ENCODE assay signal across 8 cellular contexts in genomic region chr21:43658769-43659135, GRCh38. TPM values are rescaled to one million over a fixed set of nuclear protein-coding genes. Genes with fewer than 3 reads are reported as not detected.
DNase-seq lines count a peak whose midpoint lies in the region; ATAC-seq, FAIRE-seq and TF ChIP-seq lines count a peak whose summit lies in the region.

No MANE protein-coding gene starts in this region.

- no peak for TF ChIP-seq RAD21 in H1 (IDR thresholded peaks at IDR 0.05 in 1 of 2, conservative IDR thresholded peaks at IDR 0.05 in 1 of 2; ENCODE audit: low read depth in 2 of 2, low read length in 2 of 2)

- no peak overlapping the region for H3K14ac ChIP-seq in H1 (ENCODE audit: insufficient read length)

- H4K20me1 ChIP-seq in OCI-LY1 (ENCODE audit: insufficient read depth, low read length) (no peaks in the 10 kb centered on the region), H1 (replicated peaks in 1 of 2; ENCODE audit: control insufficient read depth in 1 of 2, insufficient read depth in 2 of 2, low read length in 2 of 2) (peaks cover 0 to 8% of the 10 kb centered on the region in 2 experiments)

- TF ChIP-seq POLR2A in H1 (IDR thresholded peaks at IDR 0.05; ENCODE audit: control extremely low read depth in 1 of 2, low read depth in 2 of 2, low read length in 2 of 2) (no peak), erythroblast (IDR thresholded peaks at IDR 0.05; ENCODE audit: low read length) (no peak)

- no peaks in the 10 kb centered on the region for H3F3A ChIP-seq in OCI-LY1 (ENCODE audit: insufficient read depth, low read length)

- no peak overlapping the region for H2BK20ac ChIP-seq in H1 (ENCODE audit: low read length)

- H3K56ac ChIP-seq in H1 (replicated peaks; ENCODE audit: insufficient read length, low read depth, low read length) = no peak overlapping the region

- no peaks in the 10 kb centered on the region for H3K23me2 ChIP-seq in H1 (ENCODE audit: low read depth, low read length)

- H3K18ac ChIP-seq in H1 (ENCODE audit: extremely low read depth, low read length) = no peak overlapping the region

- peak overlapping the region; percentile 84 for H3K4me3 ChIP-seq in OCI-LY1 (ENCODE audit: low read depth, low read length, poor library complexity, severe bottlenecking)
- H3K4me3 ChIP-seq in H1 (ENCODE audit: extremely low read depth in 1 of 4, insufficient read depth in 2 of 4, low read depth in 3 of 4, low read length in 4 of 4) = peak overlapping the region in 1 of 4 experiments; percentile 98; a peak in 2 of 8 replicates

- no peak overlapping the region for H2BK5ac ChIP-seq in H1 (ENCODE audit: low read depth, low read length)

- H3K36me3 ChIP-seq in OCI-LY1 (ENCODE audit: insufficient read depth, low read length) = peaks cover 28% of the 10 kb centered on the region
- peaks cover 3 to 14% (median 9%) of the 10 kb centered on the region in 4 experiments; a peak in 6 of 8 replicates for H3K36me3 ChIP-seq in H1 (ENCODE audit: control insufficient read depth in 2 of 4, insufficient read depth in 4 of 4, low read length in 3 of 4)

- CTCF ChIA-PET in CD4-positive, alpha-beta T cell (lab: Charles Lee) = no interaction called here
- CTCF ChIA-PET in H1 (lab: Charles Lee; ENCODE audit: partially characterized antibody) = no interaction called here

- peaks cover 40% of the 10 kb centered on the region for H3K4me1 Mint-ChIP-seq in CD4-positive, alpha-beta T cell (ENCODE audit: low read depth)
- H3K4me1 Mint-ChIP-seq in neural crest cell = peaks cover 23% of the 10 kb centered on the region

- peaks cover 37% of the 10 kb centered on the region for H3K79me2 ChIP-seq in OCI-LY1 (ENCODE audit: insufficient read depth, low read length)
- peaks cover 19 to 40% of the 10 kb centered on the region in 2 experiments for H3K79me2 ChIP-seq in H1 (ENCODE audit: control insufficient read depth in 1 of 2, insufficient read depth in 2 of 2, low read length in 2 of 2)

- peaks cover 34% of the 10 kb centered on the region for H3K36me3 Mint-ChIP-seq in CD4-positive, alpha-beta T cell (ENCODE audit: low read depth)
- H3K36me3 Mint-ChIP-seq in neural crest cell (ENCODE audit: low read depth) = peaks cover 2% of the 10 kb centered on the region

- no peak overlapping the region for H3K4ac ChIP-seq in H1 (replicated peaks; ENCODE audit: insufficient read length, low read depth, low read length)

- H3K9ac ChIP-seq in OCI-LY1 (ENCODE audit: low read length) (peak overlapping the region; percentile 98; the same call in 1 of the 2 replicates), H1 (replicated peaks in 1 of 4; ENCODE audit: extremely low read depth in 1 of 4, low read depth in 3 of 4, low read length in 3 of 4) (no peak overlapping the region; a peak in 1 of 7 replicates)

- H2AK5ac ChIP-seq in H1 (ENCODE audit: low read depth, low read length) = no peak overlapping the region; the same call in 1 of the 2 replicates

- no peaks in the 10 kb centered on the region for H3K9me2 ChIP-seq in OCI-LY1 (ENCODE audit: low read depth, low read length)

- H3K9me3 Mint-ChIP-seq in CD4-positive, alpha-beta T cell = no peaks in the 10 kb centered on the region
- H3K9me3 Mint-ChIP-seq in neural crest cell = no peaks in the 10 kb centered on the region

- peak overlapping the region; percentile 87 for H3K27ac Mint-ChIP-seq in CD4-positive, alpha-beta T cell
- peak overlapping the region; percentile 95 for H3K27ac Mint-ChIP-seq in neural crest cell (ENCODE audit: unreplicated experiment)

- peaks cover 11% of the 10 kb centered on the region; the same call in 1 of the 2 replicates for H3K79me1 ChIP-seq in H1 (ENCODE audit: low read depth, low read length)

- H2BK120ac ChIP-seq in H1 (replicated peaks; ENCODE audit: low read depth, low read length) = no peak overlapping the region

- DNase-seq in CD4-positive, alpha-beta T cell = no peak
- DNase-seq in H1 (ENCODE audit: low read depth in 1 of 2, low spot score in 2 of 2) (no peak), neural crest cell (ENCODE audit: low read depth, low spot score) (no peak), foreskin melanocyte (no peak), erythroblast (lab: John Stamatoyannopoulos, UW) (no peak), A172 (ENCODE audit: low spot score) (no peak), NCI-H2171 (lab: John Stamatoyannopoulos, UW) (no peak)

- H3K4me2 ChIP-seq in OCI-LY1 (ENCODE audit: low read length) (peak overlapping the region; percentile 72; the same call in 1 of the 2 replicates), H1 (ENCODE audit: insufficient read depth in 1 of 2, low read depth in 2 of 2, low read length in 2 of 2) (0 out of 4 replicates have a peak overlapping the region, but pooled peaks of 1 of the 2 experiments have one; percentile 82)

- no peaks in the 10 kb centered on the region for H3K27me3 Mint-ChIP-seq in CD4-positive, alpha-beta T cell
- no peaks in the 10 kb centered on the region for H3K27me3 Mint-ChIP-seq in neural crest cell (ENCODE audit: low read depth)

- H2BK12ac ChIP-seq in H1 (ENCODE audit: low read depth, low read length) = peak overlapping the region; percentile 29; the same call in 1 of the 2 replicates

- no peak for TF ChIP-seq EP300 in H1 (IDR thresholded peaks at IDR 0.05; ENCODE audit: borderline replicate concordance in 1 of 2, low read depth in 2 of 2, low read length in 2 of 2)

- FAIRE-seq in H1 (lab: Jason Lieb, UNC) = no peak

- H4K91ac ChIP-seq in H1 (replicated peaks; ENCODE audit: insufficient read length, low read length) = no peak overlapping the region

- H3K23ac ChIP-seq in H1 (ENCODE audit: insufficient read length) = no peak overlapping the region

- POLR2A ChIA-PET in CD4-positive, alpha-beta T cell (lab: Charles Lee) = interaction anchor here (1.0 to 2.9 kb wide), 7 partner anchors 13 to 766 kb away, joined by 3 to 22 read pairs (median 5); partner anchors contain the start of genes NDUFV3, PDXK and PKNOX1
- POLR2A ChIA-PET in H1 (lab: Charles Lee; ENCODE audit: partially characterized antibody) = interaction anchor here (0.9 to 1.6 kb wide), 6 partner anchors 11 to 69 kb away, joined by 3 to 5 read pairs (median 3); no protein-coding TSS in a partner anchor

- H3K27me3 ChIP-seq in CD4-positive, alpha-beta T cell (ENCODE audit: control insufficient read depth, insufficient read depth, low read length) = no peaks in the 10 kb centered on the region
- no peaks in the 10 kb centered on the region for H3K27me3 ChIP-seq in OCI-LY1 (ENCODE audit: insufficient read depth, low read length)
- peaks cover 0 to 5% (median 2%) of the 10 kb centered on the region in 4 experiments; a peak in 3 of 7 replicates for H3K27me3 ChIP-seq in H1 (replicated peaks in 1 of 4; ENCODE audit: control insufficient read depth in 3 of 4, extremely low read depth in 1 of 4, insufficient read depth in 3 of 4, low read length in 3 of 4)

- peak overlapping the region; percentile 61 for H4K5ac ChIP-seq in H1 (ENCODE audit: insufficient read length, low read depth, low read length)

- TF ChIP-seq CTCF in CD4-positive, alpha-beta T cell (IDR thresholded peaks at IDR 0.05) = no peak
- TF ChIP-seq CTCF in OCI-LY1 (IDR thresholded peaks at IDR 0.05; ENCODE audit: low read length) (no peak), H1 (IDR thresholded peaks at IDR 0.05; ENCODE audit: control extremely low read depth in 1 of 3, insufficient read depth in 1 of 3, low read depth in 1 of 3, low read length in 3 of 3) (no peak), neural crest cell (conservative IDR thresholded peaks at IDR 0.05) (no peak)

- peaks cover 19% of the 10 kb centered on the region for H3K4me1 ChIP-seq in OCI-LY1 (ENCODE audit: insufficient read depth, low read length, severe bottlenecking)
- H3K4me1 ChIP-seq in H1 (replicated peaks in 1 of 4; ENCODE audit: control insufficient read depth in 3 of 4, insufficient read depth in 4 of 4, low read length in 3 of 4) = peaks cover 0 to 6% (median 2%) of the 10 kb centered on the region in 4 experiments; a peak in 5 of 7 replicates

- H3K9me3 ChIP-seq in CD4-positive, alpha-beta T cell (ENCODE audit: control insufficient read depth, low read length) = no peaks in the 10 kb centered on the region
- no peaks in the 10 kb centered on the region for H3K9me3 ChIP-seq in OCI-LY1 (ENCODE audit: low read length)
- peaks cover 0 to 5% of the 10 kb centered on the region in 2 experiments; a peak in 1 of 4 replicates for H3K9me3 ChIP-seq in H1 (ENCODE audit: insufficient read depth in 2 of 2, low read depth in 1 of 2, low read length in 1 of 2)

- peak overlapping the region; percentile 72 for H3K4me3 Mint-ChIP-seq in CD4-positive, alpha-beta T cell
- peak overlapping the region; percentile 65 for H3K4me3 Mint-ChIP-seq in neural crest cell

- intact Hi-C loops in CD4-positive, alpha-beta T cell (cut with DNase I, micrococcal nuclease) = loop anchor here in 1 of 2 experiments (1.0 kb wide), 1 partner anchor 12 kb away; no protein-coding TSS in a partner anchor

- WGBS in H1 (ENCODE audit: extremely low coverage in 1 of 2, insufficient coverage in 1 of 2, insufficient read length in 1 of 2, insufficient replicate concordance in 2 of 2, low coverage in 1 of 2, low lambda C conversion rate in 2 of 2, missing lambda C conversion rate in 1 of 2), 2 experiments = 93% methylated on average over 19 of the region's 23 CpGs; no CpG with 5 or more reads in 1 of the 2 experiments

- H3K27ac ChIP-seq in CD4-positive, alpha-beta T cell (ENCODE audit: low read depth, low read length) = peak overlapping the region; percentile 84
- H3K27ac ChIP-seq in OCI-LY1 (ENCODE audit: low read depth, low read length, poor library complexity, severe bottlenecking) = no peak overlapping the region
- H3K27ac ChIP-seq in H1 (ENCODE audit: low read depth, low read length) = no peak overlapping the region

- H2AFZ ChIP-seq in OCI-LY1 (ENCODE audit: low read length) (no peak overlapping the region), H1 (ENCODE audit: low read length) (no peak overlapping the region)

- H4K8ac ChIP-seq in H1 (ENCODE audit: extremely low read depth, insufficient read depth, low read length) = peak overlapping the region; percentile 96

- no peak for ATAC-seq in CD4-positive, alpha-beta T cell (ENCODE audit: poor library complexity)

- H2BK15ac ChIP-seq in H1 (ENCODE audit: low read length) = no peak overlapping the region

RNA-seq across cellular contexts. Expression of gene HSF2BP, which starts 0.5 kb away (rescaled TPM):
- under 1 TPM; 0.59 to 0.93 TPM for total RNA-seq in CD4-positive, alpha-beta T cell
- total RNA-seq in H1 (2021; fragmentation: NEBNext Ultra II Directional; extraction: Animal tissue kit (Norgen Biotek cat#: 25700)) = 0.71 and 0.93 TPM in 2 replicates
- 0.51 and 0.52 TPM in 2 replicates for polyA plus RNA-seq in H1 (2011; rRNA removed)
- 0.83 TPM for polyA plus RNA-seq in H1 (2011; cell fraction: cytosol; rRNA removed)
- 0.76 TPM for polyA plus RNA-seq in H1 (2011; cell fraction: nucleus; rRNA removed)
- 0.50 to 0.85 TPM (median 0.63 TPM) in 4 replicates for polyA plus RNA-seq in H1 (2012, experiment 1 of 2)
- polyA plus RNA-seq in H1 (2012, experiment 2 of 2) = 0.30 TPM
- polyA plus RNA-seq in H1 (2013, experiment 1 of 2) = 0.43 TPM
- polyA plus RNA-seq in H1 (2013, experiment 2 of 2) = 0.46 TPM
- polyA minus RNA-seq in H1 (2011; rRNA and poly(A)+ RNA removed) = 0.68 and 1.1 TPM in 2 replicates
- 1.2 TPM for polyA minus RNA-seq in H1 (2011; cell fraction: cytosol; rRNA and poly(A)+ RNA removed)
- polyA minus RNA-seq in H1 (2011; cell fraction: nucleus; rRNA and poly(A)+ RNA removed) = 2.4 TPM
- total RNA-seq in neural crest cell = 2.3 and 2.5 TPM in 2 replicates
- 8.8 and 9.1 TPM in 2 replicates for total RNA-seq in A172 (2014; rRNA removed; shearing (Covaris generic))

RNA-seq across cellular contexts. Expression of gene RRP1B, which starts 0.6 kb away (rescaled TPM):
- 10 to 100 TPM; 18.6 to 19.2 TPM for total RNA-seq in CD4-positive, alpha-beta T cell
- 96.7 and 97.3 TPM in 2 replicates for total RNA-seq in H1 (2021; fragmentation: NEBNext Ultra II Directional; extraction: Animal tissue kit (Norgen Biotek cat#: 25700))
- 25.8 and 27.0 TPM in 2 replicates for polyA plus RNA-seq in H1 (2011; rRNA removed)
- polyA plus RNA-seq in H1 (2011; cell fraction: cytosol; rRNA removed) = 26.8 TPM
- 33.9 TPM for polyA plus RNA-seq in H1 (2011; cell fraction: nucleus; rRNA removed)
- 43.2 to 52.8 TPM (median 48.2 TPM) in 4 replicates for polyA plus RNA-seq in H1 (2012, experiment 1 of 2)
- polyA plus RNA-seq in H1 (2012, experiment 2 of 2) = 12.0 TPM
- 49.1 TPM for polyA plus RNA-seq in H1 (2013, experiment 1 of 2)
- polyA plus RNA-seq in H1 (2013, experiment 2 of 2) = 49.5 TPM
- 42.4 and 47.6 TPM in 2 replicates for polyA minus RNA-seq in H1 (2011; rRNA and poly(A)+ RNA removed)
- 38.3 TPM for polyA minus RNA-seq in H1 (2011; cell fraction: cytosol; rRNA and poly(A)+ RNA removed)
- 28.8 TPM for polyA minus RNA-seq in H1 (2011; cell fraction: nucleus; rRNA and poly(A)+ RNA removed)
- 68.8 and 70.4 TPM in 2 replicates for total RNA-seq in neural crest cell
- 61.0 and 70.9 TPM in 2 replicates for total RNA-seq in A172 (2014; rRNA removed; shearing (Covaris generic))
